Comparison of ENCODE assay signal across 10 cellular contexts in the genomic region with DNA sequence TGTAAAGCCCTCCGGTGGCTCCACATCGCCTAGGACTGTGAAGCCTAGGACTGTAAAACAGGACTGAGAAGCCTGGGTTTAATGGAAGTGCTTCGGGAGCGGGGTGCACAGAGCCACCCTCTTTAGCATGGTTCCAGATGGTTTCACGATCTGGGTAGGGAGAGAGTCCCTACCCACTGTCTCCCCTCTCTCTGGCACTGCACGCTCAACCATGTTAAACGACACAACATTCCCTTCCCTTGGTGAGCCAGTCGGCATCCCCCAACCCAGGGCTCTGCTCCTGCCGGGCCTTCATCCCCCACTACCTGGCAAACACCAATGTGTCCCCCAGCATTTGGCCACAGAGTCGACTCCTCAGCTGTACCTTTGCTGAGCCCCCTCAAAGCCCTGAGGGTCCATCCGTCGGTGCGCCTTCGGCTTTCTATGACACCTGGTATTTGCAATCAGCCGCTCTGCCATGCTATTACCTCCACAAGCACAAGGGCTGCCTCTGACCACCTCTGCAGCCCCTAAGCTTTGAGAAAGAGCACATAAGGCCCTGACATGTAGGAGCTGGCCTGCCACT. TPM values are rescaled to one million over a fixed set of nuclear protein-coding genes. Genes with fewer than 3 reads are reported as not detected.
A peak's percentile ranks its signal among the peaks of the same experiment; 100 is the strongest.
DNase-seq lines count a peak whose midpoint lies in the region; ATAC-seq, FAIRE-seq and TF ChIP-seq lines count a peak whose summit lies in the region.
"Had no signal": no experiment of that assay in that cellular context is flagged by ENCODE, and none has a peak within 500 bp of the region (broad histone marks: within the 10 kb centered on the region; RNA-seq: fewer than 3 reads in every experiment).

No MANE protein-coding gene starts in this region.

- CTCF ChIA-PET in GM12878 (lab: Yijun Ruan, JAX) (no interaction called here), HepG2 (lab: Yijun Ruan, JAX; ENCODE audit: low intra/inter-chr PET ratio, low total read pairs) (no interaction called here)

- H3K27me3 Mint-ChIP-seq in T-helper 1 cell treated with Interleukin-12 subunit alpha and Interleukin-12 subunit beta and Interleukin-4 antibody, amounts not matched to agents 30 μg/mL and 1 μg/mL, for 36 hours (ENCODE audit: low read depth) = no peaks in the 10 kb centered on the region

- TF ChIP-seq CTCF in GM12878 (IDR thresholded peaks at IDR 0.05 in 2 of 3, conservative IDR thresholded peaks at IDR 0.05 in 1 of 3; ENCODE audit: control insufficient read depth in 2 of 3, extremely low read depth in 1 of 3, insufficient read depth in 1 of 3, low read depth in 3 of 3, low read length in 3 of 3) (no peak), HepG2 (CRISPR knock-in tag; IDR thresholded peaks at IDR 0.05) (no peak), testis (IDR thresholded peaks at IDR 0.05) (no peak)

- TF ChIP-seq RAD21 in GM12878 (IDR thresholded peaks at IDR 0.05; ENCODE audit: insufficient read depth, low read depth, low read length) = no peak
- no peak for TF ChIP-seq RAD21 in HepG2 (CRISPR knock-in tag; IDR thresholded peaks at IDR 0.05)

- intact Hi-C loops in GM12878 (cut with micrococcal nuclease; ENCODE audit: unreplicated experiment) (no loop called here), HepG2 (cut with micrococcal nuclease; ENCODE audit: unreplicated experiment) (no loop called here), testis (cut with DNase I; ENCODE audit: low total_unique reads) (no loop called here)

- SMC1A ChIA-PET in GM12878 (lab: Charles Lee; ENCODE audit: uncharacterized antibody, unreplicated experiment) = no interaction called here

- BruUV-seq in GM12878 (replicated peaks; lab: Mats Ljungman, UMichigan) (no TSS peak), HepG2 (replicated peaks; lab: Mats Ljungman, UMichigan) (no TSS peak)

- H3K36me3 Mint-ChIP-seq in T-helper 1 cell treated with Interleukin-12 subunit alpha and Interleukin-12 subunit beta and Interleukin-4 antibody, amounts not matched to agents 30 μg/mL and 1 μg/mL, for 36 hours (ENCODE audit: low read depth) = peaks cover 10% of the 10 kb centered on the region

- DNase-seq in T-helper 1 cell (no peak), GM12878 (ENCODE audit: low read depth, low spot score) (no peak), HepG2 (ENCODE audit: low spot score) (no peak), testis (peak; percentile 6), A172 (ENCODE audit: low spot score) (no peak)

- H3K9ac ChIP-seq in GM12878 (ENCODE audit: control insufficient read depth, insufficient read depth, low read length) (peak overlapping the region; percentile 96), HepG2 (ENCODE audit: insufficient read depth, low read depth, low read length) (peak overlapping the region; percentile 97)

- H4K20me1 ChIP-seq in GM12878 (ENCODE audit: control insufficient read depth, insufficient read depth) (no peaks in the 10 kb centered on the region), HepG2 (ENCODE audit: insufficient read depth, low read length) (no peaks in the 10 kb centered on the region)

- H3K4me1 Mint-ChIP-seq in T-helper 1 cell treated with Interleukin-12 subunit alpha and Interleukin-12 subunit beta and Interleukin-4 antibody, amounts not matched to agents 30 μg/mL and 1 μg/mL, for 36 hours (ENCODE audit: low read depth) = peaks cover 19% of the 10 kb centered on the region

- POLR2A ChIA-PET in GM12878 (lab: Charles Lee) (no interaction called here), HepG2 (lab: Yijun Ruan, JAX) (no interaction called here)

- no peaks in the 10 kb centered on the region for H3K9me3 Mint-ChIP-seq in T-helper 1 cell treated with Interleukin-12 subunit alpha and Interleukin-12 subunit beta and Interleukin-4 antibody, amounts not matched to agents 30 μg/mL and 1 μg/mL, for 36 hours

- peak overlapping the region; percentile 79 for H3K27ac Mint-ChIP-seq in T-helper 1 cell treated with Interleukin-12 subunit alpha and Interleukin-12 subunit beta and Interleukin-4 antibody, amounts not matched to agents 30 μg/mL and 1 μg/mL, for 36 hours

- TF ChIP-seq EP300 in GM12878 (IDR thresholded peaks at IDR 0.05; ENCODE audit: borderline replicate concordance in 1 of 2, control insufficient read depth in 1 of 2, low read depth in 2 of 2, low read length in 2 of 2) = no peak
- no peak for TF ChIP-seq EP300 in HepG2 (IDR thresholded peaks at IDR 0.05; ENCODE audit: low read depth in 2 of 2, low read length in 2 of 2)
- TF ChIP-seq EP300 in HepG2 (CRISPR knock-in tag; IDR thresholded peaks at IDR 0.05; ENCODE audit: borderline replicate concordance) = no peak

- H3K27ac ChIP-seq in GM12878 (ENCODE audit: control insufficient read depth, insufficient read depth) (peak overlapping the region; percentile 54; the same call in 1 of the 2 replicates), HepG2 (ENCODE audit: extremely low read length, insufficient read depth, low read length) (peak overlapping the region; percentile 54), testis (no peak overlapping the region)

- in situ Hi-C loops in GM12878 (cut with MboI) (no loop called here), HepG2 (cut with HindIII; ENCODE audit: extremely low pct_ligation_motif_present, low pct_unique_long_range_greater_than_20kb) (loop anchor here (10.0 kb wide), 1 partner anchor 200 kb away; no protein-coding TSS in a partner anchor)

- H3K27me3 ChIP-seq in GM12878 (replicated peaks in 1 of 2; ENCODE audit: control insufficient read depth in 2 of 2, insufficient read depth in 2 of 2, low read length in 1 of 2) (no peaks in the 10 kb centered on the region; a peak in 1 of 4 replicates), HepG2 (ENCODE audit: control insufficient read depth in 1 of 2, insufficient read depth in 2 of 2, low read length in 2 of 2) (peaks cover 2 to 33% of the 10 kb centered on the region in 2 experiments; a peak in 2 of 5 replicates), testis (no peaks in the 10 kb centered on the region)
- H3K27me3 ChIP-seq: adrenal gland had no signal

- H3K4me1 ChIP-seq in GM12878 (ENCODE audit: control insufficient read depth, insufficient read depth, low read length) = no peaks in the 10 kb centered on the region; the same call in 1 of the 2 replicates
- H3K4me1 ChIP-seq in HepG2 (ENCODE audit: insufficient read depth, low read length) = peaks cover 22% of the 10 kb centered on the region
- H3K4me1 ChIP-seq in testis = peaks cover 12% of the 10 kb centered on the region

- peak overlapping the region; percentile 48 for H3K4me2 ChIP-seq in GM12878 (ENCODE audit: control insufficient read depth, insufficient read depth)
- peak overlapping the region; percentile 85 for H3K4me2 ChIP-seq in HepG2 (ENCODE audit: low read depth, low read length)

- RAD21 ChIA-PET in GM12878 (lab: Charles Lee; ENCODE audit: unreplicated experiment) = no interaction called here

- H3K79me2 ChIP-seq in GM12878 (ENCODE audit: control insufficient read depth, insufficient read depth, low read length) = peaks cover 19% of the 10 kb centered on the region
- peaks cover 23% of the 10 kb centered on the region for H3K79me2 ChIP-seq in HepG2 (ENCODE audit: insufficient read depth, low read length)

- TF ChIP-seq POLR2A in GM12878 (IDR thresholded peaks at IDR 0.05; ENCODE audit: low read depth, low read length) = no peak
- TF ChIP-seq POLR2A in HepG2 (IDR thresholded peaks at IDR 0.05; ENCODE audit: insufficient read depth in 1 of 2, low read depth in 2 of 2, low read length in 2 of 2) = no peak
- no peak for TF ChIP-seq POLR2A in testis (IDR thresholded peaks at IDR 0.05)

- H3K9me3 ChIP-seq in GM12878 (replicated peaks; ENCODE audit: control insufficient read depth, insufficient read depth, low read length) = no peaks in the 10 kb centered on the region
- H3K9me3 ChIP-seq in HepG2 (ENCODE audit: low read length) = no peaks in the 10 kb centered on the region
- H3K9me3 ChIP-seq in testis = no peaks in the 10 kb centered on the region
- H3K9me3 ChIP-seq: adrenal gland had no signal

- peak overlapping the region; percentile 87 for H3K4me3 Mint-ChIP-seq in T-helper 1 cell treated with Interleukin-12 subunit alpha and Interleukin-12 subunit beta and Interleukin-4 antibody, amounts not matched to agents 30 μg/mL and 1 μg/mL, for 36 hours

- WGBS in GM12878 (ENCODE audit: insufficient coverage, insufficient replicate concordance, low lambda C conversion rate, missing lambda C conversion rate) = 86% methylated on average over 15 of the region's 15 CpGs
- WGBS in HepG2 (ENCODE audit: low lambda C conversion rate) = 57% methylated on average over 15 of the region's 15 CpGs
- 62 to 68% methylated on average over 15 of the region's 15 CpGs for WGBS in testis, 2 donors

- H2AFZ ChIP-seq in GM12878 (ENCODE audit: control insufficient read depth, low read depth, low read length) (no peak overlapping the region), HepG2 (ENCODE audit: low read length) (no peak overlapping the region)

- FAIRE-seq in GM12878 (lab: Jason Lieb, UNC) = no peak
- no peak for FAIRE-seq in HepG2 (lab: Jason Lieb, UNC)
- FAIRE-seq: A204.1 had no signal

- peaks cover 6 to 21% of the 10 kb centered on the region in 2 experiments; a peak in 3 of 4 replicates for H3K36me3 ChIP-seq in GM12878 (ENCODE audit: control insufficient read depth in 2 of 2, insufficient read depth in 2 of 2, low read length in 1 of 2)
- H3K36me3 ChIP-seq in HepG2 (replicated peaks in 1 of 2; ENCODE audit: control insufficient read depth in 1 of 2, insufficient read depth in 2 of 2, low read length in 2 of 2) = peaks cover 13 to 37% of the 10 kb centered on the region in 2 experiments
- no peaks in the 10 kb centered on the region for H3K36me3 ChIP-seq in testis (ENCODE audit: low read depth, missing control alignments)

- ATAC-seq in GM12878 (no peak), HepG2 (0 out of 3 replicates have a peak, but pooled peaks have one; percentile 1), HG03457 (IDR thresholded peaks at IDR 0.05; ENCODE audit: unreplicated experiment) (no peak), GM19023 (IDR thresholded peaks at IDR 0.05; ENCODE audit: unreplicated experiment) (no peak)

- H3K4me3 ChIP-seq in GM12878 (peak overlapping the region; percentile 96), HepG2 (replicated peaks in 1 of 3; ENCODE audit: insufficient read depth in 1 of 3, low read depth in 2 of 3, low read length in 3 of 3) (peak overlapping the region; percentile 99 to 100 (median 99)), testis (peak overlapping the region; percentile 97 to 100)

RNA-seq across cellular contexts. Expression of a gene that starts 1.1 kb away (rescaled TPM):
- total RNA-seq in GM12878 (2013; cell fraction: nucleolus; rRNA removed) = 4.6 and 4.8 TPM in 2 replicates
- total RNA-seq in GM12878 (2014; rRNA removed) (220 and 228 TPM in 2 replicates), GM12878 (2014; rRNA removed; fragmentation: Illumina TruSeq; extraction: Trizol) (116 and 125 TPM in 2 replicates), GM12878 (2021) (125 and 130 TPM in 2 replicates), HepG2 (2016; rRNA removed; fragmentation: Illumina TruSeq; extraction: Trizol) (180 and 208 TPM in 2 replicates), testis (100 to 1,000 TPM; 170 to 201 TPM)
- 56.3 TPM for polyA plus RNA-seq in GM12878 (2011; ENCODE audit: low read depth)
- polyA plus RNA-seq in GM12878 (2011; rRNA removed) (204 and 206 TPM in 2 replicates), GM12878 (2014; fragmentation: Illumina TruSeq; extraction: Trizol) (34.3 and 80.8 TPM in 2 replicates), GM12878 (2014; fragmentation: Nextera tagmentation; extraction: Ambion mirVana) (100 to 1,000 TPM; 124 to 246 TPM), GM12878 (2014; rRNA removed) (418 and 419 TPM in 2 replicates), GM12878 (2016; fragmentation: Nextera tagmentation; extraction: Ambion mirVana) (100 to 1,000 TPM; 361 to 385 TPM), HepG2 (2011; rRNA removed) (201 and 247 TPM in 2 replicates), testis (ENCODE audit: insufficient read depth, low read depth, low replicate concordance) (167 TPM)
- 226 and 316 TPM in 2 replicates for polyA plus RNA-seq in GM12878 (2011; cell fraction: cytosol; rRNA removed)
- polyA plus RNA-seq in GM12878 (2011; cell fraction: nucleus; rRNA removed) = 79.8 and 102 TPM in 2 replicates
- polyA plus RNA-seq in GM12878 (2012) = 171 and 244 TPM in 2 replicates
- polyA minus RNA-seq in GM12878 (2011; rRNA and poly(A)+ RNA removed) = 12.9 and 19.0 TPM in 2 replicates
- 10.7 and 14.9 TPM in 2 replicates for polyA minus RNA-seq in GM12878 (2011; cell fraction: cytosol; rRNA and poly(A)+ RNA removed)
- polyA minus RNA-seq in GM12878 (2011; cell fraction: nucleus; rRNA and poly(A)+ RNA removed) = 8.2 and 12.1 TPM in 2 replicates
- 188 and 216 TPM in 2 replicates for total RNA-seq in HepG2 (2016; cell fraction: cytosol; rRNA removed; fragmentation: Illumina TruSeq; extraction: Trizol; ENCODE audit: low read depth)
- total RNA-seq in HepG2 (2016; cell fraction: insoluble cytoplasmic fraction; rRNA removed; fragmentation: Illumina TruSeq; extraction: Trizol) = 189 and 214 TPM in 2 replicates
- 299 and 318 TPM in 2 replicates for total RNA-seq in HepG2 (2016; cell fraction: membrane; rRNA removed; fragmentation: Illumina TruSeq; extraction: Trizol)
- total RNA-seq in HepG2 (2016; cell fraction: nucleus; rRNA removed; fragmentation: Illumina TruSeq; extraction: Trizol) = 64.4 and 66.4 TPM in 2 replicates
- 164 and 244 TPM in 2 replicates for polyA plus RNA-seq in HepG2 (2011; cell fraction: cytosol; rRNA removed)
- 49.8 and 53.2 TPM in 2 replicates for polyA plus RNA-seq in HepG2 (2011; cell fraction: nucleus; rRNA removed)
- polyA plus RNA-seq in HepG2 (2012) = 152 and 161 TPM in 2 replicates
- polyA plus RNA-seq in HepG2 (2016; cell fraction: cytosol; fragmentation: Illumina TruSeq; extraction: Trizol; ENCODE audit: low read depth) = 255 and 315 TPM in 2 replicates
- polyA plus RNA-seq in HepG2 (2016; cell fraction: insoluble cytoplasmic fraction; fragmentation: Illumina TruSeq; extraction: Trizol; ENCODE audit: low read depth) = 244 and 258 TPM in 2 replicates
- polyA plus RNA-seq in HepG2 (2016; cell fraction: membrane; fragmentation: Illumina TruSeq; extraction: Trizol; ENCODE audit: low read depth) = 282 and 350 TPM in 2 replicates
- 132 TPM in 2 replicates for polyA plus RNA-seq in HepG2 (2016; cell fraction: nucleus; fragmentation: Illumina TruSeq; extraction: Trizol; ENCODE audit: insufficient read depth, low read depth)
- polyA minus RNA-seq in HepG2 (2011; rRNA and poly(A)+ RNA removed; ENCODE audit: low replicate concordance) = 8.8 and 17.6 TPM in 2 replicates
- polyA minus RNA-seq in HepG2 (2011; cell fraction: cytosol; rRNA and poly(A)+ RNA removed) = 12.1 and 20.3 TPM in 2 replicates
- polyA minus RNA-seq in HepG2 (2011; cell fraction: nucleus; rRNA and poly(A)+ RNA removed) = 16.9 and 20.1 TPM in 2 replicates
- 178 and 269 TPM in 2 replicates for total RNA-seq in A172 (2014; rRNA removed; shearing (Covaris generic))

RNA-seq across cellular contexts. Expression of a gene that starts 5.4 kb away (rescaled TPM):
- total RNA-seq in GM12878 (2013; cell fraction: nucleolus; rRNA removed) = not detected in 2 replicates
- not detected in 2 replicates for total RNA-seq in GM12878 (2014; rRNA removed)
- not detected in 2 replicates for total RNA-seq in GM12878 (2014; rRNA removed; fragmentation: Illumina TruSeq; extraction: Trizol)
- total RNA-seq in GM12878 (2021) = not detected in 2 replicates
- polyA plus RNA-seq in GM12878 (2011; ENCODE audit: low read depth) = not detected
- not detected in 2 replicates for polyA plus RNA-seq in GM12878 (2011; rRNA removed)
- polyA plus RNA-seq in GM12878 (2011; cell fraction: cytosol; rRNA removed) = not detected in 2 replicates
- not detected in 2 replicates for polyA plus RNA-seq in GM12878 (2011; cell fraction: nucleus; rRNA removed)
- not detected in 2 replicates for polyA plus RNA-seq in GM12878 (2012)
- not detected in 2 replicates for polyA plus RNA-seq in GM12878 (2014; fragmentation: Illumina TruSeq; extraction: Trizol)
- polyA plus RNA-seq in GM12878 (2014; fragmentation: Nextera tagmentation; extraction: Ambion mirVana) = not detected
- polyA plus RNA-seq in GM12878 (2014; rRNA removed) = not detected in 2 replicates
- not detected for polyA plus RNA-seq in GM12878 (2016; fragmentation: Nextera tagmentation; extraction: Ambion mirVana)
- not detected in 2 replicates for polyA minus RNA-seq in GM12878 (2011; rRNA and poly(A)+ RNA removed)
- polyA minus RNA-seq in GM12878 (2011; cell fraction: cytosol; rRNA and poly(A)+ RNA removed) = not detected in 2 replicates
- not detected in 2 replicates for polyA minus RNA-seq in GM12878 (2011; cell fraction: nucleus; rRNA and poly(A)+ RNA removed)
- total RNA-seq in HepG2 (2016; rRNA removed; fragmentation: Illumina TruSeq; extraction: Trizol) = not detected in 2 replicates
- not detected in 2 replicates for total RNA-seq in HepG2 (2016; cell fraction: cytosol; rRNA removed; fragmentation: Illumina TruSeq; extraction: Trizol; ENCODE audit: low read depth)
- not detected in 2 replicates for total RNA-seq in HepG2 (2016; cell fraction: insoluble cytoplasmic fraction; rRNA removed; fragmentation: Illumina TruSeq; extraction: Trizol)
- not detected in 2 replicates for total RNA-seq in HepG2 (2016; cell fraction: membrane; rRNA removed; fragmentation: Illumina TruSeq; extraction: Trizol)
- total RNA-seq in HepG2 (2016; cell fraction: nucleus; rRNA removed; fragmentation: Illumina TruSeq; extraction: Trizol) = not detected in 2 replicates
- not detected in 2 replicates for polyA plus RNA-seq in HepG2 (2011; rRNA removed)
- not detected in 2 replicates for polyA plus RNA-seq in HepG2 (2011; cell fraction: cytosol; rRNA removed)
- not detected in 2 replicates for polyA plus RNA-seq in HepG2 (2011; cell fraction: nucleus; rRNA removed)
- not detected in 2 replicates for polyA plus RNA-seq in HepG2 (2012)
- polyA plus RNA-seq in HepG2 (2016; cell fraction: cytosol; fragmentation: Illumina TruSeq; extraction: Trizol; ENCODE audit: low read depth) = not detected in 2 replicates
- not detected in 2 replicates for polyA plus RNA-seq in HepG2 (2016; cell fraction: insoluble cytoplasmic fraction; fragmentation: Illumina TruSeq; extraction: Trizol; ENCODE audit: low read depth)
- not detected in 2 replicates for polyA plus RNA-seq in HepG2 (2016; cell fraction: membrane; fragmentation: Illumina TruSeq; extraction: Trizol; ENCODE audit: low read depth)
- not detected in 2 replicates for polyA plus RNA-seq in HepG2 (2016; cell fraction: nucleus; fragmentation: Illumina TruSeq; extraction: Trizol; ENCODE audit: insufficient read depth, low read depth)
- not detected in 2 replicates for polyA minus RNA-seq in HepG2 (2011; rRNA and poly(A)+ RNA removed; ENCODE audit: low replicate concordance)
- polyA minus RNA-seq in HepG2 (2011; cell fraction: cytosol; rRNA and poly(A)+ RNA removed) = not detected in 2 replicates
- not detected in 2 replicates for polyA minus RNA-seq in HepG2 (2011; cell fraction: nucleus; rRNA and poly(A)+ RNA removed)
- total RNA-seq in testis = 1 to 10 TPM in 1 of 2 donors, not detected in 1; 1.5 TPM
- polyA plus RNA-seq in testis (ENCODE audit: insufficient read depth, low read depth, low replicate concordance) = 1.2 TPM
- not detected in 2 replicates for total RNA-seq in A172 (2014; rRNA removed; shearing (Covaris generic))
- total RNA-seq: adrenal gland had no signal
- polyA plus RNA-seq: adrenal gland had no signal

Comparison
In these comparisons a context has a peak if more than half of its experiments do, and no peak if none do; other contexts are left out.
1. H3K27ac ChIP-seq: peak in GM12878 (single experiment) and HepG2 (single experiment); none in testis (0 of 2).
2. Peak in every context shown above with its lines, with median percentiles within 50 percentile points of each other: H3K4me3 ChIP-seq.